In the genomic region with DNA sequence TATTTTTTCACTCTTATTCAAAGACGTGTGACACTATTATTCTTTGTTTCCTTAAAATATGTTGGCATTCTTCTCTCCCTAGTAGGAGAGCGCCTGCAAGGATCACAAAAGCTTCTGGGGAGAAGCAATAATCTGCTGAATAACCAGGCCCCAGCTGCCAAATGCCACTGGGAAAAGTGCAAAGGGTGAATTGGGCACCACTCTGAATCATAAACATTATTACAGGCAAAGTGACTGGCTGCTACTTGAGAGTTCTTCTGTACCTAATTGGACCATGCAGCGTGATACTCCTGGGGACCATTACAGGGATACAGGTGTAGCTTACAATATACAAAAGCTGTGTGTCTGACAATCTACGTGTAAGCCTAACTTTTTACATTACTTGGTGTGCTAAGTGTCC, we compare ENCODE assay signal across 31 cellular contexts.
"Had no signal": no experiment of that assay in that cellular context is flagged by ENCODE, and none has a peak within 500 bp of the region (broad histone marks: within the 10 kb centered on the region; RNA-seq: fewer than 3 reads in every experiment).

No MANE protein-coding gene starts in this region.

- H3K4me1 ChIP-seq: adrenal gland, body of pancreas, colonic mucosa had no signal

- H3K4me3 Mint-ChIP-seq: activated B cell treated with CpG ODN at 0.5 μM for 24 hours; activated CD8-positive, alpha-beta T cell treated with anti-CD3 and anti-CD28 coated beads for 36 hours; activated naive CD4-positive, alpha-beta T cell treated with anti-CD3 and anti-CD28 coated beads for 36 hours; activated naive CD4-positive, alpha-beta T cell treated with anti-CD3 and anti-CD28 coated beads, Interleukin-2, amount 50 U/mL, for 24 hours; activated naive CD8-positive, alpha-beta T cell treated with anti-CD3 and anti-CD28 coated beads for 36 hours; activated naive CD8-positive, alpha-beta T cell treated with anti-CD3 and anti-CD28 coated beads, Interleukin-2, amount 50 U/mL, for 24 hours; activated T-cell treated with anti-CD3 and anti-CD28 coated beads, Interleukin-2, amount 50 U/mL, for 4 hours; T-helper 17 cell; T-helper 2 cell treated with Interferon-gamma antibody and Interleukin-4, amounts not matched to agents 5 μg/mL and 100 μg/mL, for 36 hours had no signal

- H3K27ac ChIP-seq: adrenal gland, body of pancreas, colonic mucosa, epithelial cell of prostate, WERI-Rb-1 had no signal

- H3K9me3 Mint-ChIP-seq: activated B cell treated with CpG ODN at 0.5 μM for 24 hours; activated CD8-positive, alpha-beta T cell treated with anti-CD3 and anti-CD28 coated beads for 36 hours; activated naive CD4-positive, alpha-beta T cell treated with anti-CD3 and anti-CD28 coated beads for 36 hours; activated naive CD4-positive, alpha-beta T cell treated with anti-CD3 and anti-CD28 coated beads, Interleukin-2, amount 50 U/mL, for 24 hours; activated naive CD8-positive, alpha-beta T cell treated with anti-CD3 and anti-CD28 coated beads for 36 hours; activated naive CD8-positive, alpha-beta T cell treated with anti-CD3 and anti-CD28 coated beads, Interleukin-2, amount 50 U/mL, for 24 hours; activated T-cell treated with anti-CD3 and anti-CD28 coated beads, Interleukin-2, amount 50 U/mL, for 4 hours; activated T-helper 2 cell treated with anti-CD3 and anti-CD28 coated beads, Interferon-gamma antibody, Interleukin-2, Interleukin-4, amounts not matched to agents 10 μg/mL and 5 μg/mL and 100 μg/mL, durations not matched to agents 14 hours and 24 hours and 36 hours; T-helper 2 cell treated with Interferon-gamma antibody and Interleukin-4, amounts not matched to agents 5 μg/mL and 100 μg/mL, for 36 hours had no signal

- FAIRE-seq: endometrium, endothelial cell of umbilical vein, frontal cortex had no signal

- H3K36me3 ChIP-seq: adrenal gland, colonic mucosa, WERI-Rb-1 had no signal

- H3K27ac Mint-ChIP-seq: activated B cell treated with CpG ODN at 0.5 μM for 24 hours; activated CD8-positive, alpha-beta T cell treated with anti-CD3 and anti-CD28 coated beads for 36 hours; activated naive CD4-positive, alpha-beta T cell treated with anti-CD3 and anti-CD28 coated beads for 36 hours; activated naive CD4-positive, alpha-beta T cell treated with anti-CD3 and anti-CD28 coated beads, Interleukin-2, amount 50 U/mL, for 24 hours; activated naive CD8-positive, alpha-beta T cell treated with anti-CD3 and anti-CD28 coated beads for 36 hours; activated naive CD8-positive, alpha-beta T cell treated with anti-CD3 and anti-CD28 coated beads, Interleukin-2, amount 50 U/mL, for 24 hours; activated T-helper 2 cell treated with anti-CD3 and anti-CD28 coated beads, Interferon-gamma antibody, Interleukin-2, Interleukin-4, amounts not matched to agents 10 μg/mL and 5 μg/mL and 100 μg/mL, durations not matched to agents 14 hours and 24 hours and 36 hours; T-helper 17 cell; T-helper 2 cell treated with Interferon-gamma antibody and Interleukin-4, amounts not matched to agents 5 μg/mL and 100 μg/mL, for 36 hours had no signal

- ATAC-seq: activated CD4-positive, CD25-positive, alpha-beta regulatory T cell treated with anti-CD3 and anti-CD28 coated beads, Interleukin-2, amount 50 U/mL, for 24 hours; activated CD8-positive, alpha-beta T cell treated with anti-CD3 and anti-CD28 coated beads for 36 hours; activated naive CD8-positive, alpha-beta T cell treated with anti-CD3 and anti-CD28 coated beads, Interleukin-2, amount 50 U/mL, for 24 hours; activated T-cell treated with anti-CD3 and anti-CD28 coated beads, Interleukin-2, amount 50 U/mL, for 4 hours; body of pancreas; T-helper 17 cell had no signal

- H3K27me3 Mint-ChIP-seq: activated B cell treated with CpG ODN at 0.5 μM for 24 hours; activated CD8-positive, alpha-beta T cell treated with anti-CD3 and anti-CD28 coated beads for 36 hours; activated naive CD4-positive, alpha-beta T cell treated with anti-CD3 and anti-CD28 coated beads, Interleukin-2, amount 50 U/mL, for 24 hours; activated naive CD8-positive, alpha-beta T cell treated with anti-CD3 and anti-CD28 coated beads for 36 hours; activated naive CD8-positive, alpha-beta T cell treated with anti-CD3 and anti-CD28 coated beads, Interleukin-2, amount 50 U/mL, for 24 hours; T-helper 17 cell had no signal

- H3K27me3 ChIP-seq: adrenal gland, body of pancreas, colonic mucosa had no signal

- H3K9me3 ChIP-seq: adrenal gland, body of pancreas, colonic mucosa had no signal

- H3K4me3 ChIP-seq: adrenal gland, body of pancreas, colonic mucosa had no signal

- DNase-seq: activated B cell treated with CpG ODN at 0.5 μM for 24 hours; activated CD4-positive, alpha-beta T cell treated with anti-CD3 and anti-CD28 coated beads for 48 hours; activated CD4-positive, alpha-beta T cell treated with anti-CD3 and anti-CD28 coated beads, Interleukin-2, amount 50 U/mL, for 1 hour; activated CD4-positive, alpha-beta T cell treated with anti-CD3 and anti-CD28 coated beads, Interleukin-2, amount 50 U/mL, for 48 hours; activated CD8-positive, alpha-beta memory T cell treated with anti-CD3 and anti-CD28 coated beads for 24 hours; activated CD8-positive, alpha-beta T cell treated with anti-CD3 and anti-CD28 coated beads for 36 hours; activated effector memory CD4-positive, alpha-beta T cell treated with anti-CD3 and anti-CD28 coated beads, Interleukin-2, amount 50 U/mL, for 16 hours; activated naive CD4-positive, alpha-beta T cell treated with anti-CD3 and anti-CD28 coated beads for 36 hours; activated naive CD8-positive, alpha-beta T cell treated with anti-CD3 and anti-CD28 coated beads for 36 hours; activated naive CD8-positive, alpha-beta T cell treated with anti-CD3 and anti-CD28 coated beads, Interleukin-2, amount 50 U/mL, for 24 hours; activated T-cell treated with anti-CD3 and anti-CD28 coated beads, Interleukin-2, amount 50 U/mL, for 4 hours; adrenal gland; amygdala; aorta; body of pancreas; caudate nucleus; colonic mucosa; effector CD8-positive, alpha-beta T cell; foreskin fibroblast; T-helper 1 cell; T-helper 17 cell; T1000; WERI-Rb-1 had no signal
